Comparison of ENCODE assay signal across 9 cellular contexts in genomic region chr19:13864513-13865242, GRCh38. TPM values are rescaled to one million over a fixed set of nuclear protein-coding genes. Genes with fewer than 3 reads are reported as not detected.
DNase-seq lines count a peak whose midpoint lies in the region; ATAC-seq, FAIRE-seq and TF ChIP-seq lines count a peak whose summit lies in the region.
"Had no signal": no experiment of that assay in that cellular context is flagged by ENCODE, and none has a peak within 500 bp of the region (broad histone marks: within the 10 kb centered on the region; RNA-seq: fewer than 3 reads in every experiment).

No MANE protein-coding gene starts in this region.

- intact Hi-C loops in activated CD8-positive, alpha-beta T cell treated with anti-CD3 and anti-CD28 coated beads for 36 hours (cut with micrococcal nuclease), result loop anchor here (10.0 kb wide), 1 partner anchor 270 kb away; no protein-coding TSS in a partner anchor
- intact Hi-C loops in kidney (cut with DNase I), result loop anchor here (10.0 kb wide), 2 partner anchors 90 to 260 kb away; partner anchors contain the start of gene C19orf53
- intact Hi-C loops in tibial artery (cut with DNase I; ENCODE audit: low total_unique reads), result no loop called here

- no peaks in the 10 kb centered on the region for H3K36me3 ChIP-seq in kidney (ENCODE audit: control insufficient read depth in 1 of 2, insufficient read depth in 2 of 2, low read length in 2 of 2)
- H3K36me3 ChIP-seq in tibial artery, result no peaks in the 10 kb centered on the region

- TF ChIP-seq CTCF in activated CD8-positive, alpha-beta T cell treated with anti-CD3 and anti-CD28 coated beads for 36 hours (IDR thresholded peaks at IDR 0.05), result no peak
- TF ChIP-seq CTCF in kidney (IDR thresholded peaks at IDR 0.05; ENCODE audit: borderline replicate concordance, extremely low read depth, insufficient read depth), result no peak
- no peak for TF ChIP-seq CTCF in tibial artery (IDR thresholded peaks at IDR 0.05)

- ATAC-seq in activated CD8-positive, alpha-beta T cell treated with anti-CD3 and anti-CD28 coated beads for 36 hours, result no peak
- no peak for ATAC-seq in GM19467 (IDR thresholded peaks at IDR 0.05; ENCODE audit: unreplicated experiment)

- H3K4me3 Mint-ChIP-seq in activated T-cell treated with anti-CD3 and anti-CD28 coated beads, Interleukin-2, amount 50 U/mL, for 24 hours, result peak overlapping the region; percentile 71
- peak overlapping the region; percentile 65 for H3K4me3 Mint-ChIP-seq in activated CD8-positive, alpha-beta T cell treated with anti-CD3 and anti-CD28 coated beads for 36 hours

- no peaks in the 10 kb centered on the region for H3K9me3 ChIP-seq in kidney (ENCODE audit: control insufficient read depth in 1 of 2, low read length in 2 of 2)
- no peaks in the 10 kb centered on the region for H3K9me3 ChIP-seq in tibial artery

- no peaks in the 10 kb centered on the region for H3K9me3 Mint-ChIP-seq in activated T-cell treated with anti-CD3 and anti-CD28 coated beads, Interleukin-2, amount 50 U/mL, for 24 hours
- H3K9me3 Mint-ChIP-seq in activated CD8-positive, alpha-beta T cell treated with anti-CD3 and anti-CD28 coated beads for 36 hours, result no peaks in the 10 kb centered on the region

- H3K27ac Mint-ChIP-seq in activated T-cell treated with anti-CD3 and anti-CD28 coated beads, Interleukin-2, amount 50 U/mL, for 24 hours, result peak overlapping the region; percentile 78
- peak overlapping the region; percentile 62 for H3K27ac Mint-ChIP-seq in activated CD8-positive, alpha-beta T cell treated with anti-CD3 and anti-CD28 coated beads for 36 hours

- POLR2A ChIA-PET in activated CD8-positive, alpha-beta T cell treated with anti-CD3 and anti-CD28 coated beads for 36 hours (lab: Charles Lee), result interaction anchor here (0.7 to 5.1 kb wide), 5 partner anchors 8 to 117 kb away, joined by 3 to 41 read pairs (median 5); partner anchors contain the start of gene C19orf53

- H3K4me1 ChIP-seq in kidney (ENCODE audit: control insufficient read depth in 1 of 2, insufficient read depth in 1 of 2, low read depth in 1 of 2, low read length in 2 of 2) (peaks cover 7 to 18% of the 10 kb centered on the region in 2 donors), tibial artery (peaks cover 0 to 39% (median 19%) of the 10 kb centered on the region in 4 donors)

- peaks cover 35% of the 10 kb centered on the region for H3K27me3 Mint-ChIP-seq in activated T-cell treated with anti-CD3 and anti-CD28 coated beads, Interleukin-2, amount 50 U/mL, for 24 hours
- H3K27me3 Mint-ChIP-seq in activated CD8-positive, alpha-beta T cell treated with anti-CD3 and anti-CD28 coated beads for 36 hours, result peaks cover 28% of the 10 kb centered on the region

- peak; percentile 39 for DNase-seq in activated T-cell treated with anti-CD3 and anti-CD28 coated beads, Interleukin-2, amount 50 U/mL, for 24 hours
- no peak for DNase-seq in activated T-cell treated with anti-CD3 and anti-CD28 coated beads, Interleukin-2, amount 50 U/mL, for 1 hour
- peak; percentile 30 for DNase-seq in activated CD8-positive, alpha-beta T cell treated with anti-CD3 and anti-CD28 coated beads for 36 hours
- peak; percentile 73 for DNase-seq in kidney
- DNase-seq in tibial artery, result no peak
- no peak for DNase-seq in activated CD4-positive, alpha-beta T cell treated with anti-CD3 and anti-CD28 coated beads for 1 hour
- DNase-seq in NCI-H1436 treated with DMSO at 0.1 percent for 48 hours (lab: John Stamatoyannopoulos, UW), result no peak

- no peak overlapping the region for H3K27ac ChIP-seq in kidney (ENCODE audit: low read depth in 2 of 2, low read length in 2 of 2)
- H3K27ac ChIP-seq in tibial artery, result peak overlapping the region; percentile 63 to 70

- no peaks in the 10 kb centered on the region for H3K36me3 Mint-ChIP-seq in activated T-cell treated with anti-CD3 and anti-CD28 coated beads, Interleukin-2, amount 50 U/mL, for 24 hours (ENCODE audit: low read depth)
- no peaks in the 10 kb centered on the region for H3K36me3 Mint-ChIP-seq in activated CD8-positive, alpha-beta T cell treated with anti-CD3 and anti-CD28 coated beads for 36 hours (ENCODE audit: low read depth)

- peaks cover 49% of the 10 kb centered on the region for H3K4me1 Mint-ChIP-seq in activated T-cell treated with anti-CD3 and anti-CD28 coated beads, Interleukin-2, amount 50 U/mL, for 24 hours (ENCODE audit: low read depth)
- H3K4me1 Mint-ChIP-seq in activated CD8-positive, alpha-beta T cell treated with anti-CD3 and anti-CD28 coated beads for 36 hours (ENCODE audit: low read depth), result peaks cover 48% of the 10 kb centered on the region

- H3K4me3 ChIP-seq in kidney (ENCODE audit: low read length in 2 of 2), result no peak overlapping the region
- peak overlapping the region; percentile 62 to 71 for H3K4me3 ChIP-seq in tibial artery

- CTCF ChIA-PET in activated CD8-positive, alpha-beta T cell treated with anti-CD3 and anti-CD28 coated beads for 36 hours (lab: Charles Lee), result interaction anchor here (5.3 to 5.7 kb wide), 3 partner anchors 29 to 79 kb away, joined by 56 to 160 read pairs (median 58); partner anchors contain the start of gene ZSWIM4

- H3K9ac ChIP-seq in kidney (ENCODE audit: low read length in 2 of 2), result no peak overlapping the region

- peaks cover 0 to 3% of the 10 kb centered on the region in 2 donors for H3K27me3 ChIP-seq in tibial artery

- no peak for FAIRE-seq in kidney (lab: Jason Lieb, UNC)

RNA-seq across cellular contexts. Expression of gene NANOS3, which starts 12.3 kb away (rescaled TPM):
- 1 to 10 TPM in 1 of 2 experiments, under 1 TPM in 1; 0.56 to 1.3 TPM for total RNA-seq in activated CD8-positive, alpha-beta T cell treated with anti-CD3 and anti-CD28 coated beads for 36 hours
- 0.35 TPM for total RNA-seq in kidney
- not detected for polyA plus RNA-seq in kidney (ENCODE audit: insufficient read depth, low read depth, low replicate concordance)
- total RNA-seq: skeletal muscle tissue had no signal

RNA-seq across cellular contexts. Expression of gene BRME1, which starts 41.2 kb away (rescaled TPM):
- total RNA-seq in activated CD8-positive, alpha-beta T cell treated with anti-CD3 and anti-CD28 coated beads for 36 hours, result 1 to 10 TPM; 3.6 to 5.2 TPM
- 1.8 TPM for total RNA-seq in kidney
- 1.5 TPM for polyA plus RNA-seq in kidney (ENCODE audit: insufficient read depth, low read depth, low replicate concordance)

RNA-seq across cellular contexts. Expression of gene CC2D1A, which starts 41.3 kb away (rescaled TPM):
- 10 to 100 TPM; 22.4 to 23.8 TPM for total RNA-seq in activated CD8-positive, alpha-beta T cell treated with anti-CD3 and anti-CD28 coated beads for 36 hours
- total RNA-seq in kidney, result 36.9 TPM
- polyA plus RNA-seq in kidney (ENCODE audit: insufficient read depth, low read depth, low replicate concordance), result 28.8 TPM

Comparison
In these comparisons a context has a peak if more than half of its experiments do, and no peak if none do; other contexts are left out.
1. DNase-seq: peak in activated T-cell treated with anti-CD3 and anti-CD28 coated beads, Interleukin-2, amount 50 U/mL, for 24 hours (single experiment), activated CD8-positive, alpha-beta T cell treated with anti-CD3 and anti-CD28 coated beads for 36 hours (single experiment) and kidney (single experiment); none in activated T-cell treated with anti-CD3 and anti-CD28 coated beads, Interleukin-2, amount 50 U/mL, for 1 hour (single experiment), tibial artery (0 of 2), activated CD4-positive, alpha-beta T cell treated with anti-CD3 and anti-CD28 coated beads for 1 hour (single experiment) and NCI-H1436 treated with DMSO at 0.1 percent for 48 hours (single experiment).
2. H3K27ac ChIP-seq: peak in tibial artery (2 of 2); none in kidney (0 of 2).
3. H3K4me3 ChIP-seq: peak in tibial artery (2 of 2); none in kidney (0 of 2).